ENCODE assay signal across 8 cellular contexts in genomic region chr14:97634786-97635185, GRCh38.
DNase-seq lines count a peak whose midpoint lies in the region; ATAC-seq and TF ChIP-seq lines count a peak whose summit lies in the region.

No MANE protein-coding gene starts in this region.

- peak overlapping the region; percentile 79 for H3K4me3 Mint-ChIP-seq in activated naive CD8-positive, alpha-beta T cell treated with anti-CD3 and anti-CD28 coated beads, Interleukin-2, amount 10 ng/mL, durations not matched to agents 7 days and 5 days
- H3K4me3 Mint-ChIP-seq in natural killer cell treated with Interleukin-12 subunit alpha and Interleukin-12 subunit beta and Interleukin-15 and Interleukin-18, amount 100 ng/mL, for 72 hours, result peak overlapping the region; percentile 88

- POLR2A ChIA-PET in activated naive CD8-positive, alpha-beta T cell treated with anti-CD3 and anti-CD28 coated beads, Interleukin-2, amount 10 ng/mL, durations not matched to agents 7 days and 5 days (lab: Charles Lee), result no interaction called here
- POLR2A ChIA-PET in HEK293T (lab: Yijun Ruan, JAX), result no interaction called here

- in situ Hi-C loops in ACHN (cut with HindIII; ENCODE audit: low pct_ligation_motif_present, low pct_unique_long_range_greater_than_20kb, low sequenced_read_pairs), result no loop called here

- DNase-seq in ACHN (peak; percentile 18), NCI-H748 (lab: John Stamatoyannopoulos, UW; ENCODE audit: unreplicated experiment) (peak; percentile 70), EL (no peak), HEK293T (ENCODE audit: extremely low spot score) (no peak), NCI-H82 treated with DMSO at 0.1 percent for 48 hours (lab: John Stamatoyannopoulos, UW; ENCODE audit: unreplicated experiment) (no peak)
- DNase-seq in activated naive CD8-positive, alpha-beta T cell treated with anti-CD3 and anti-CD28 coated beads, Interleukin-2, amount 10 ng/mL, durations not matched to agents 7 days and 5 days, result no peak
- no peak for DNase-seq in natural killer cell treated with Interleukin-12 subunit alpha and Interleukin-12 subunit beta and Interleukin-15 and Interleukin-18, amount 100 ng/mL, for 72 hours (ENCODE audit: low spot score)

- CTCF ChIA-PET in HEK293T (lab: Yijun Ruan, JAX), result no interaction called here

- ATAC-seq in activated naive CD8-positive, alpha-beta T cell treated with anti-CD3 and anti-CD28 coated beads, Interleukin-2, amount 10 ng/mL, durations not matched to agents 7 days and 5 days (ENCODE audit: low read depth), result peak; percentile 58
- no peak for ATAC-seq in natural killer cell treated with Interleukin-12 subunit alpha and Interleukin-12 subunit beta and Interleukin-15 and Interleukin-18, amount 100 ng/mL, for 72 hours
- no peak for ATAC-seq in GM18867 (IDR thresholded peaks at IDR 0.05; ENCODE audit: unreplicated experiment)

- H3K4me1 Mint-ChIP-seq in activated naive CD8-positive, alpha-beta T cell treated with anti-CD3 and anti-CD28 coated beads, Interleukin-2, amount 10 ng/mL, durations not matched to agents 7 days and 5 days, result peaks cover 32% of the 10 kb centered on the region
- H3K4me1 Mint-ChIP-seq in natural killer cell treated with Interleukin-12 subunit alpha and Interleukin-12 subunit beta and Interleukin-15 and Interleukin-18, amount 100 ng/mL, for 72 hours (ENCODE audit: low read depth in 2 of 2), result peaks cover 30 to 38% of the 10 kb centered on the region in 2 donors

- H3K27me3 Mint-ChIP-seq in activated naive CD8-positive, alpha-beta T cell treated with anti-CD3 and anti-CD28 coated beads, Interleukin-2, amount 10 ng/mL, durations not matched to agents 7 days and 5 days, result peaks cover 2% of the 10 kb centered on the region
- H3K27me3 Mint-ChIP-seq in natural killer cell treated with Interleukin-12 subunit alpha and Interleukin-12 subunit beta and Interleukin-15 and Interleukin-18, amount 100 ng/mL, for 72 hours, result peaks cover 0 to 15% of the 10 kb centered on the region in 2 donors

- no peaks in the 10 kb centered on the region for H3K9me3 Mint-ChIP-seq in activated naive CD8-positive, alpha-beta T cell treated with anti-CD3 and anti-CD28 coated beads, Interleukin-2, amount 10 ng/mL, durations not matched to agents 7 days and 5 days
- no peaks in the 10 kb centered on the region for H3K9me3 Mint-ChIP-seq in natural killer cell treated with Interleukin-12 subunit alpha and Interleukin-12 subunit beta and Interleukin-15 and Interleukin-18, amount 100 ng/mL, for 72 hours

- H3K27ac Mint-ChIP-seq in activated naive CD8-positive, alpha-beta T cell treated with anti-CD3 and anti-CD28 coated beads, Interleukin-2, amount 10 ng/mL, durations not matched to agents 7 days and 5 days, result peak overlapping the region; percentile 77
- H3K27ac Mint-ChIP-seq in natural killer cell treated with Interleukin-12 subunit alpha and Interleukin-12 subunit beta and Interleukin-15 and Interleukin-18, amount 100 ng/mL, for 72 hours, result peak overlapping the region; percentile 38 to 72

- peaks cover 6% of the 10 kb centered on the region for H3K36me3 Mint-ChIP-seq in activated naive CD8-positive, alpha-beta T cell treated with anti-CD3 and anti-CD28 coated beads, Interleukin-2, amount 10 ng/mL, durations not matched to agents 7 days and 5 days
- H3K36me3 Mint-ChIP-seq in natural killer cell treated with Interleukin-12 subunit alpha and Interleukin-12 subunit beta and Interleukin-15 and Interleukin-18, amount 100 ng/mL, for 72 hours, result no peaks in the 10 kb centered on the region

TF ChIP-seq in HEK293T, 16 proteins besides CTCF, POLR2A, EP300 and RAD21:
- TF ChIP-seq NFRKB (IDR thresholded peaks at IDR 0.05) (no peak), LEF1 (IDR thresholded peaks at IDR 0.05; ENCODE audit: borderline replicate concordance) (no peak), ELF4 (IDR thresholded peaks at IDR 0.05) (no peak), SUZ12 (IDR thresholded peaks at IDR 0.05) (no peak), TARDBP (IDR thresholded peaks at IDR 0.05) (no peak), FOXM1 (IDR thresholded peaks at IDR 0.05; ENCODE audit: borderline replicate concordance) (no peak), ZNF384 (IDR thresholded peaks at IDR 0.05) (no peak), FOXK2 (IDR thresholded peaks at IDR 0.05) (no peak), HDGF (IDR thresholded peaks at IDR 0.05; ENCODE audit: borderline replicate concordance) (no peak), BHLHE40 (IDR thresholded peaks at IDR 0.05; ENCODE audit: borderline replicate concordance) (no peak), FOXA1 (IDR thresholded peaks at IDR 0.05) (no peak), CTBP1 (IDR thresholded peaks at IDR 0.05; ENCODE audit: borderline replicate concordance) (no peak), SP1 (IDR thresholded peaks at IDR 0.05) (no peak)
TF ChIP-seq in HEK293T: peak in this region for 0.

Comparison
In these comparisons a context has a peak if more than half of its experiments do, and no peak if none do; other contexts are left out.
1. DNase-seq: peak in ACHN (single experiment) and NCI-H748 (single experiment); none in activated naive CD8-positive, alpha-beta T cell treated with anti-CD3 and anti-CD28 coated beads, Interleukin-2, amount 10 ng/mL, durations not matched to agents 7 days and 5 days (single experiment), natural killer cell treated with Interleukin-12 subunit alpha and Interleukin-12 subunit beta and Interleukin-15 and Interleukin-18, amount 100 ng/mL, for 72 hours (single experiment), EL (single experiment), HEK293T (single experiment) and NCI-H82 treated with DMSO at 0.1 percent for 48 hours (single experiment).